In the genomic region with DNA sequence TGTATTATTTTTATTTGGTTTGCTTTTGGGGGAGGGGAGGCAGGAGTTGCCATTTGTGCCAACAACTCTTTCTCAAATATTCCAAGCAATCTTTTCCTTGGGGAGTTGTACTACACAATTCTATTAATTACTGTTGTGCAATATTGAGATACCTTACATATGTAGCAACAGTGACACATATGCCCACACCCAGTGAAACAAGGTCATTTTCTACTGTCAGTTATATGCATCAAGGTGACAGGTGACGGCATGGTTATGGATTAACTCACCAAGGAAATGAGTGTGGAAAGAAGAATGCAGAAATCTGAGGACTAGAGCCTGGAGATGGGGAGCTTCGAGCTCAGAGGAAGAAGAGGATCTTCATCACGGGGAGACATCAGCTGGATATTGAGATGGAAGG, we compare ENCODE assay signal across 1 cellular context.
TF ChIP-seq lines count a peak whose summit lies in the region.

No MANE protein-coding gene starts in this region.

TF ChIP-seq in endothelial cell of umbilical vein, 7 proteins besides CTCF, POLR2A, EP300 and RAD21:
- TF ChIP-seq, protein P1, sequence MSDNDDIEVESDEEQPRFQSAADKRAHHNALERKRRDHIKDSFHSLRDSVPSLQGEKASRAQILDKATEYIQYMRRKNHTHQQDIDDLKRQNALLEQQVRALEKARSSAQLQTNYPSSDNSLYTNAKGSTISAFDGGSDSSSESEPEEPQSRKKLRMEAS (IDR thresholded peaks at IDR 0.05; ENCODE audit: insufficient read depth, insufficient read length) = no peak
- TF ChIP-seq JUN (IDR thresholded peaks at IDR 0.05; ENCODE audit: borderline replicate concordance, insufficient read depth, insufficient read length, low read depth) (no peak), FOS (IDR thresholded peaks at IDR 0.05; ENCODE audit: borderline replicate concordance, insufficient read depth, low read length) (no peak), EZH2 (IDR thresholded peaks at IDR 0.05; ENCODE audit: borderline replicate concordance, low read depth, low read length, severe bottlenecking) (no peak), POLR2AphosphoS5 (IDR thresholded peaks at IDR 0.05; ENCODE audit: insufficient read depth, low read depth, low read length) (no peak), MYC (IDR thresholded peaks at IDR 0.05; ENCODE audit: low read depth, low read length) (no peak), GATA2 (IDR thresholded peaks at IDR 0.05; ENCODE audit: insufficient read depth, insufficient read length, low read depth, low read length) (no peak)
